1 cellular context compared by ENCODE assay signal in the genomic region with DNA sequence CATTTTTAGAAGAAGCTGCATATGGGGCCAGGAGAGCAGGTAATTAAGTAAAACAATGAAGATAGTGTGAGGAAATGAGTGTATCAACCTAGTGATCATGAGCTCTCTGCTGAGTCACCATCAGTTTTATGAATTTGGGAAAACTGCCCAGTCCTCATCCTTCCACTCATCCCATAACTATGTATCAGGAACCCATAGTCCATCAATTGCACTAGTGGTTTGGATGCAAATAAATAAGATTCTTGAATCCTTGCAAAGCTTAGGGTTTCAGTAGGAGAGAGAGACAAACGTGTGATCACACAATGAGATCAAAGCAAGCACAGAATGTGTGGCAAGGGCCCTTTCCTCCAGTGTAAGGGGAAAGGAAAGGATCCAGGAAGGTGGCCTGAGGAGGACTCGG.
A peak's percentile ranks its signal among the peaks of the same experiment; 100 is the strongest.
TF ChIP-seq lines count a peak whose summit lies in the region.

No MANE protein-coding gene starts in this region.

TF ChIP-seq in SK-N-SH, 30 proteins besides CTCF, POLR2A, EP300 and RAD21 (continued from another document):
- TF ChIP-seq IRF3 (IDR thresholded peaks at IDR 0.05; ENCODE audit: low read depth, low read length) (no peak), REST (IDR thresholded peaks at IDR 0.05; ENCODE audit: low read depth, low read length) (no peak), FOXM1 (IDR thresholded peaks at IDR 0.05; ENCODE audit: low read depth) (peak; percentile 81), NFIC (IDR thresholded peaks at IDR 0.05; ENCODE audit: borderline replicate concordance) (peak; percentile 97), TEAD4 (IDR thresholded peaks at IDR 0.05; ENCODE audit: borderline replicate concordance, insufficient read depth) (peak; percentile 93), TCF12 (IDR thresholded peaks at IDR 0.05) (peak; percentile 92), RXRA (IDR thresholded peaks at IDR 0.05; ENCODE audit: borderline replicate concordance, low read depth) (peak; percentile 63; the same call in 1 of the 2 replicates), ZBTB33 (IDR thresholded peaks at IDR 0.05; ENCODE audit: borderline replicate concordance, low read depth) (peak; percentile 44; the same call in 1 of the 2 replicates), FOSL2 (IDR thresholded peaks at IDR 0.05; ENCODE audit: borderline replicate concordance, low read depth) (peak; percentile 99), USF2 (IDR thresholded peaks at IDR 0.05; ENCODE audit: borderline replicate concordance, low read depth, low read length) (no peak), JUND (IDR thresholded peaks at IDR 0.05) (peak; percentile 97), RFX5 (IDR thresholded peaks at IDR 0.05; ENCODE audit: low read length) (no peak), GATA2 (CRISPR knock-in tag; IDR thresholded peaks at IDR 0.05) (no peak)
- TF ChIP-seq, protein P1, sequence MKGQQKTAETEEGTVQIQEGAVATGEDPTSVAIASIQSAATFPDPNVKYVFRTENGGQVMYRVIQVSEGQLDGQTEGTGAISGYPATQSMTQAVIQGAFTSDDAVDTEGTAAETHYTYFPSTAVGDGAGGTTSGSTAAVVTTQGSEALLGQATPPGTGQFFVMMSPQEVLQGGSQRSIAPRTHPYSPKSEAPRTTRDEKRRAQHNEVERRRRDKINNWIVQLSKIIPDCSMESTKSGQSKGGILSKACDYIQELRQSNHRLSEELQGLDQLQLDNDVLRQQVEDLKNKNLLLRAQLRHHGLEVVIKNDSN (IDR thresholded peaks at IDR 0.05; ENCODE audit: borderline replicate concordance, low read depth): no peak
